1 cellular context compared by ENCODE assay signal in the genomic region with DNA sequence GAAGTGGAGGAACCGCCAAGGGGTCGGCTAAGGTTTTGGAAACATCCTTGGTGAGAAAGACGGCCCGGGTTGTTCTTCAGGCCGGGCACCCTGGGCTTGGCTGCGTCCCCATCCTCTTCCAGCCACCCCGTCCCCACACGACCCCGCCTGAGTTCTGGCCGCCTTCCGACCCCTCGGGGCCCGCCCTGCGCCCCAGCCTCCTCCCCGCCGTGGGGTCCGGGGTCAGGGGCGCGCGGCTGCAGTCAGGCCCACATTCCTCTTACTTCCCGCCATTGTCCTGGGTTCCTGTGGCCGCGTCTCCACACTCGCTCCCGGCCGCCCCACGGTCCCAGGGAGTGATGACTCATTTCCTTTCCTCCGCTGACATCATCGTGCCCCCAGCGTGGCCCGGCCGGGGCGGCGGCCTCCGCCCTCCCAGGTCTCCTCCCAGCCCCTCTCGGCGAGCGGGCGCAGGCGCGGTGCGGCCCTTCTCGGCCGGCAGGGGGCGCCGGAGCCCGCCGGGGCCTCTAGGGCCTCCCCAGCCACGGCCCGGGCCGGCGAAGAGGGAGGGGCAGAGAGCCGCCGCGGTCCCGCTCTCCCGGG.
TF ChIP-seq lines count a peak whose summit lies in the region.

No MANE protein-coding gene starts in this region.

TF ChIP-seq in HepG2, 621 proteins besides CTCF, POLR2A, EP300 and RAD21 (continued from another document and continues in another):
- TF ChIP-seq, protein P1, sequence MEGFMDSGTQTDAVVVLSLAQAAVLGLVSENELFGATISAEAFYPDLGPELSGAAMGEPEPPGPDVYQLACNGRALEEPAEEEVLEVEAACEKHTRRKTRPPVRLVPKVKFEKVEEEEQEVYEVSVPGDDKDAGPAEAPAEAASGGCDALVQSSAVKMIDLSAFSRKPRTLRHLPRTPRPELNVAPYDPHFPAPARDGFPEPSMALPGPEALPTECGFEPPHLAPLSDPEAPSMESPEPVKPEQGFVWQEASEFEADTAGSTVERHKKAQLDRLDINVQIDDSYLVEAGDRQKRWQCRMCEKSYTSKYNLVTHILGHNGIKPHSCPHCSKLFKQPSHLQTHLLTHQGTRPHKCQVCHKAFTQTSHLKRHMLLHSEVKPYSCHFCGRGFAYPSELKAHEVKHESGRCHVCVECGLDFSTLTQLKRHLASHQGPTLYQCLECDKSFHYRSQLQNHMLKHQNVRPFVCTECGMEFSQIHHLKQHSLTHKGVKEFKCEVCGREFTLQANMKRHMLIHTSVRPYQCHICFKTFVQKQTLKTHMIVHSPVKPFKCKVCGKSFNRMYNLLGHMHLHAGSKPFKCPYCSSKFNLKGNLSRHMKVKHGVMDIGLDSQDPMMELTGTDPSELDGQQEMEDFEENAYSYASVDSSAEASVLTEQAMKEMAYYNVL (CRISPR knock-in tag; IDR thresholded peaks at IDR 0.05; ENCODE audit: borderline replicate concordance), result peak; percentile 26; the same call in 1 of the 2 replicates
- TF ChIP-seq WIZ (CRISPR knock-in tag; IDR thresholded peaks at IDR 0.05) (no peak), CEBPB (IDR thresholded peaks at IDR 0.05; ENCODE audit: borderline replicate concordance, low read depth, low read length) (no peak), RFXAP (CRISPR knock-in tag; IDR thresholded peaks at IDR 0.05; ENCODE audit: borderline replicate concordance) (no peak; the same call in 1 of the 2 replicates), MAF1 (CRISPR knock-in tag; IDR thresholded peaks at IDR 0.05; ENCODE audit: borderline replicate concordance) (0 out of 2 replicates have a peak, but pooled peaks have one; percentile 13), ZSCAN12 (CRISPR knock-in tag; IDR thresholded peaks at IDR 0.05) (no peak), ZFP41 (CRISPR knock-in tag; IDR thresholded peaks at IDR 0.05; ENCODE audit: borderline replicate concordance) (no peak), TCF7 (IDR thresholded peaks at IDR 0.05; ENCODE audit: low read depth) (no peak), ZNF816 (CRISPR knock-in tag; IDR thresholded peaks at IDR 0.05; ENCODE audit: borderline replicate concordance) (no peak), ISX (CRISPR knock-in tag; conservative IDR thresholded peaks at IDR 0.05) (no peak), MIER3 (CRISPR knock-in tag; IDR thresholded peaks at IDR 0.05; ENCODE audit: borderline replicate concordance) (peak; percentile 33; the same call in 1 of the 2 replicates), PAWR (CRISPR knock-in tag; IDR thresholded peaks at IDR 0.05; ENCODE audit: borderline replicate concordance) (no peak), ASH2L (IDR thresholded peaks at IDR 0.05; ENCODE audit: insufficient read length, low read depth, low read length) (no peak), KLF6 (CRISPR knock-in tag; IDR thresholded peaks at IDR 0.05) (peak; percentile 72; the same call in 1 of the 2 replicates), ETV6 (CRISPR knock-in tag; conservative IDR thresholded peaks at IDR 0.05) (no peak), ZNF253 (CRISPR knock-in tag; IDR thresholded peaks at IDR 0.05; ENCODE audit: borderline replicate concordance) (no peak), POGZ (CRISPR knock-in tag; IDR thresholded peaks at IDR 0.05) (peak; percentile 33; the same call in 1 of the 2 replicates), MATR3 (CRISPR knock-in tag; IDR thresholded peaks at IDR 0.05) (no peak), MTF1 (CRISPR knock-in tag; IDR thresholded peaks at IDR 0.05) (no peak)
- TF ChIP-seq, protein P2, sequence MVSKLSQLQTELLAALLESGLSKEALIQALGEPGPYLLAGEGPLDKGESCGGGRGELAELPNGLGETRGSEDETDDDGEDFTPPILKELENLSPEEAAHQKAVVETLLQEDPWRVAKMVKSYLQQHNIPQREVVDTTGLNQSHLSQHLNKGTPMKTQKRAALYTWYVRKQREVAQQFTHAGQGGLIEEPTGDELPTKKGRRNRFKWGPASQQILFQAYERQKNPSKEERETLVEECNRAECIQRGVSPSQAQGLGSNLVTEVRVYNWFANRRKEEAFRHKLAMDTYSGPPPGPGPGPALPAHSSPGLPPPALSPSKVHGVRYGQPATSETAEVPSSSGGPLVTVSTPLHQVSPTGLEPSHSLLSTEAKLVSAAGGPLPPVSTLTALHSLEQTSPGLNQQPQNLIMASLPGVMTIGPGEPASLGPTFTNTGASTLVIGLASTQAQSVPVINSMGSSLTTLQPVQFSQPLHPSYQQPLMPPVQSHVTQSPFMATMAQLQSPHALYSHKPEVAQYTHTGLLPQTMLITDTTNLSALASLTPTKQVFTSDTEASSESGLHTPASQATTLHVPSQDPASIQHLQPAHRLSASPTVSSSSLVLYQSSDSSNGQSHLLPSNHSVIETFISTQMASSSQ (IDR thresholded peaks at IDR 0.05; ENCODE audit: low read depth), result no peak
- TF ChIP-seq, protein P2 (CRISPR knock-in tag; IDR thresholded peaks at IDR 0.05; ENCODE audit: borderline replicate concordance), result no peak
- TF ChIP-seq, protein P3, sequence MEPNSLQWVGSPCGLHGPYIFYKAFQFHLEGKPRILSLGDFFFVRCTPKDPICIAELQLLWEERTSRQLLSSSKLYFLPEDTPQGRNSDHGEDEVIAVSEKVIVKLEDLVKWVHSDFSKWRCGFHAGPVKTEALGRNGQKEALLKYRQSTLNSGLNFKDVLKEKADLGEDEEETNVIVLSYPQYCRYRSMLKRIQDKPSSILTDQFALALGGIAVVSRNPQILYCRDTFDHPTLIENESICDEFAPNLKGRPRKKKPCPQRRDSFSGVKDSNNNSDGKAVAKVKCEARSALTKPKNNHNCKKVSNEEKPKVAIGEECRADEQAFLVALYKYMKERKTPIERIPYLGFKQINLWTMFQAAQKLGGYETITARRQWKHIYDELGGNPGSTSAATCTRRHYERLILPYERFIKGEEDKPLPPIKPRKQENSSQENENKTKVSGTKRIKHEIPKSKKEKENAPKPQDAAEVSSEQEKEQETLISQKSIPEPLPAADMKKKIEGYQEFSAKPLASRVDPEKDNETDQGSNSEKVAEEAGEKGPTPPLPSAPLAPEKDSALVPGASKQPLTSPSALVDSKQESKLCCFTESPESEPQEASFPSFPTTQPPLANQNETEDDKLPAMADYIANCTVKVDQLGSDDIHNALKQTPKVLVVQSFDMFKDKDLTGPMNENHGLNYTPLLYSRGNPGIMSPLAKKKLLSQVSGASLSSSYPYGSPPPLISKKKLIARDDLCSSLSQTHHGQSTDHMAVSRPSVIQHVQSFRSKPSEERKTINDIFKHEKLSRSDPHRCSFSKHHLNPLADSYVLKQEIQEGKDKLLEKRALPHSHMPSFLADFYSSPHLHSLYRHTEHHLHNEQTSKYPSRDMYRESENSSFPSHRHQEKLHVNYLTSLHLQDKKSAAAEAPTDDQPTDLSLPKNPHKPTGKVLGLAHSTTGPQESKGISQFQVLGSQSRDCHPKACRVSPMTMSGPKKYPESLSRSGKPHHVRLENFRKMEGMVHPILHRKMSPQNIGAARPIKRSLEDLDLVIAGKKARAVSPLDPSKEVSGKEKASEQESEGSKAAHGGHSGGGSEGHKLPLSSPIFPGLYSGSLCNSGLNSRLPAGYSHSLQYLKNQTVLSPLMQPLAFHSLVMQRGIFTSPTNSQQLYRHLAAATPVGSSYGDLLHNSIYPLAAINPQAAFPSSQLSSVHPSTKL (CRISPR knock-in tag; IDR thresholded peaks at IDR 0.05), result peak; percentile 67
- TF ChIP-seq, protein P4, sequence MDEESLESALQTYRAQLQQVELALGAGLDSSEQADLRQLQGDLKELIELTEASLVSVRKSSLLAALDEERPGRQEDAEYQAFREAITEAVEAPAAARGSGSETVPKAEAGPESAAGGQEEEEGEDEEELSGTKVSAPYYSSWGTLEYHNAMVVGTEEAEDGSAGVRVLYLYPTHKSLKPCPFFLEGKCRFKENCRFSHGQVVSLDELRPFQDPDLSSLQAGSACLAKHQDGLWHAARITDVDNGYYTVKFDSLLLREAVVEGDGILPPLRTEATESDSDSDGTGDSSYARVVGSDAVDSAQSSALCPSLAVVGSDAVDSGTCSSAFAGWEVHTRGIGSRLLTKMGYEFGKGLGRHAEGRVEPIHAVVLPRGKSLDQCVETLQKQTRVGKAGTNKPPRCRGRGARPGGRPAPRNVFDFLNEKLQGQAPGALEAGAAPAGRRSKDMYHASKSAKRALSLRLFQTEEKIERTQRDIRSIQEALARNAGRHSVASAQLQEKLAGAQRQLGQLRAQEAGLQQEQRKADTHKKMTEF (CRISPR knock-in tag; IDR thresholded peaks at IDR 0.05), result no peak
- TF ChIP-seq, protein P5, sequence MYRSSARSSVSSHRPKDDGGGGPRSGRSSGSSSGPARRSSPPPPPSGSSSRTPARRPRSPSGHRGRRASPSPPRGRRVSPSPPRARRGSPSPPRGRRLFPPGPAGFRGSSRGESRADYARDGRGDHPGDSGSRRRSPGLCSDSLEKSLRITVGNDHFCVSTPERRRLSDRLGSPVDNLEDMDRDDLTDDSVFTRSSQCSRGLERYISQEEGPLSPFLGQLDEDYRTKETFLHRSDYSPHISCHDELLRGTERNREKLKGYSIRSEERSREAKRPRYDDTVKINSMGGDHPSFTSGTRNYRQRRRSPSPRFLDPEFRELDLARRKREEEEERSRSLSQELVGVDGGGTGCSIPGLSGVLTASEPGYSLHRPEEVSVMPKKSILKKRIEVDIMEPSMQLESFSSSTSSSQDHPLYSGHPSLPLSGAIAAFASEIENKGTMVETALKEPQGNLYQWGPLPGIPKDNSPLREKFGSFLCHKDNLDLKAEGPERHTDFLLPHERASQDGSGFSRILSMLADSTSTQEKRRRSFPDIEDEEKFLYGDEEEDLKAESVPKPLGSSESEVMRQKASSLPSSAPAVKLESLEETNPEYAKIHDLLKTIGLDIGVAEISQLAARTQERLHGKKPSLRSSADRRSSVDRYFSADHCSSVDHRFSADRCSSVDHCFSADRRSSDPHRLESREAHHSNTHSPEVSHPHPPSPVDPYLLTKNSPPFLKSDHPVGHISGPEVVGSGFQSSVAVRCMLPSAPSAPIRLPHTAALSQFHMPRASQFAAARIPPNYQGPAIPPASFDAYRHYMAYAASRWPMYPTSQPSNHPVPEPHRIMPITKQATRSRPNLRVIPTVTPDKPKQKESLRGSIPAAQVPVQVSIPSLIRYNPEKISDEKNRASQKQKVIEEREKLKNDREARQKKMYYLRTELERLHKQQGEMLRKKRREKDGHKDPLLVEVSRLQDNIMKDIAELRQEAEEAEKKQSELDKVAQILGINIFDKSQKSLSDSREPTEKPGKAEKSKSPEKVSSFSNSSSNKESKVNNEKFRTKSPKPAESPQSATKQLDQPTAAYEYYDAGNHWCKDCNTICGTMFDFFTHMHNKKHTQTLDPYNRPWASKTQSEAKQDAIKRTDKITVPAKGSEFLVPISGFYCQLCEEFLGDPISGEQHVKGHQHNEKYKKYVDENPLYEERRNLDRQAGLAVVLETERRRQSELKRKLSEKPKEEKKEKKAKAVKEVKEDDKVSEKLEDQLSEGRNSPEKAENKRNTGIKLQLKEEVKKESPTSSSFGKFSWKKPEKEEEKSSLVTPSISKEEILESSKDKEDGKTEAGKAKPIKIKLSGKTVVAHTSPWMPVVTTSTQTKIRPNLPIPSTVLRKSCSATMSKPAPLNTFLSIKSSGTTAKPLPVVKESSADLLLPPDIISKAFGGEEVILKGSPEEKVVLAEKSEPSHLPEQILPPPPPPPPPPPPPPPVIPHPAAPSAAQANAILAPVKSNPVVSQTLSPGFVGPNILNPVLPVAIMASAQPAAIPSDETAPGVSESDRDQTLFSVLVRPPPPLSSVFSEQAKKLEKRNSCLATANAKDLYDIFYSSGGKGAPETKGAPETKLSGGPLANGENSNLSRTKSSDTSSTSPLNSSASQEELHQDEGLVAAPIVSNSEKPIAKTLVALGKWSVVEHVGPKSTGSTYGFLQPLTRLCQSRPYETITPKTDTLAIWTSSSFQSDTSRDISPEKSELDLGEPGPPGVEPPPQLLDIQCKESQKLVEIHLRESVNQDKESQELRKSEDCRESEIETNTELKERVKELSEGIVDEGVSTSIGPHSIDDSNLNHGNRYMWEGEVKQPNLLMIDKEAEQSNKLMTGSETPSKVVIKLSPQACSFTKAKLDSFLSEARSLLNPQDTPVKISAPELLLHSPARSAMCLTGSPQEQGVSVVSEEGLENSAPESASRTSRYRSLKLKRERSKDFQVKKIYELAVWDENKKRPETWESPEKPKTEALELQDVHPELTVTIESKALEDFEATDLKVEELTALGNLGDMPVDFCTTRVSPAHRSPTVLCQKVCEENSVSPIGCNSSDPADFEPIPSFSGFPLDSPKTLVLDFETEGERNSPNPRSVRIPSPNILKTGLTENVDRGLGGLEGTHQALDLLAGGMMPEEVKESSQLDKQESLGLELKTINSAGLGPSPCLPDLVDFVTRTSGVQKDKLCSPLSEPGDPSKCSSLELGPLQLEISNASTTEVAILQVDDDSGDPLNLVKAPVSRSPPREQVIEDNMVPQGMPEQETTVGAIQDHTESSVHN (CRISPR knock-in tag; IDR thresholded peaks at IDR 0.05), result no peak
- TF ChIP-seq, protein P6, sequence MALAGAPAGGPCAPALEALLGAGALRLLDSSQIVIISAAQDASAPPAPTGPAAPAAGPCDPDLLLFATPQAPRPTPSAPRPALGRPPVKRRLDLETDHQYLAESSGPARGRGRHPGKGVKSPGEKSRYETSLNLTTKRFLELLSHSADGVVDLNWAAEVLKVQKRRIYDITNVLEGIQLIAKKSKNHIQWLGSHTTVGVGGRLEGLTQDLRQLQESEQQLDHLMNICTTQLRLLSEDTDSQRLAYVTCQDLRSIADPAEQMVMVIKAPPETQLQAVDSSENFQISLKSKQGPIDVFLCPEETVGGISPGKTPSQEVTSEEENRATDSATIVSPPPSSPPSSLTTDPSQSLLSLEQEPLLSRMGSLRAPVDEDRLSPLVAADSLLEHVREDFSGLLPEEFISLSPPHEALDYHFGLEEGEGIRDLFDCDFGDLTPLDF (CRISPR knock-in tag; IDR thresholded peaks at IDR 0.05), result no peak
- TF ChIP-seq, protein P7, sequence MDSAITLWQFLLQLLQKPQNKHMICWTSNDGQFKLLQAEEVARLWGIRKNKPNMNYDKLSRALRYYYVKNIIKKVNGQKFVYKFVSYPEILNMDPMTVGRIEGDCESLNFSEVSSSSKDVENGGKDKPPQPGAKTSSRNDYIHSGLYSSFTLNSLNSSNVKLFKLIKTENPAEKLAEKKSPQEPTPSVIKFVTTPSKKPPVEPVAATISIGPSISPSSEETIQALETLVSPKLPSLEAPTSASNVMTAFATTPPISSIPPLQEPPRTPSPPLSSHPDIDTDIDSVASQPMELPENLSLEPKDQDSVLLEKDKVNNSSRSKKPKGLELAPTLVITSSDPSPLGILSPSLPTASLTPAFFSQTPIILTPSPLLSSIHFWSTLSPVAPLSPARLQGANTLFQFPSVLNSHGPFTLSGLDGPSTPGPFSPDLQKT (CRISPR knock-in tag; IDR thresholded peaks at IDR 0.05; ENCODE audit: borderline replicate concordance), result no peak
